In the genomic region with DNA sequence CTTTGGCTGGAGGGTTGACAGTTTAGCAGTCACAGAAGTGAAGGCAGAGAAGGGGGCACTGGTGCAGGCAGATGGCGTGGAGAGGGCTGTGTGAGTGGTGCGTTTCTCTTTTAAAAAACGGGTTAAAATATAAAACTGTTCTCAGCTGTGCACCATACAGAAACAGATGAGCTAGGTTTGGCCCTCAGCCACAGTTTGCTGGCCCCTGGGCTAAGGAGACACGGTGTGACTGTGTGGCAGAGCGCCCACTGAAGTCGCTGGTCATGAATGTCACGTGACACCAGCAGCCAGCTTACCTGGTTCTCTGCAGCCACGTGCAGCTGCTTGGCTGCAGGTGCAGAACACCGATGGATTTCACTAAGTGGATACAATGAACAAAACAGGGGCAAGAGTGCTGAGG, we compare ENCODE assay signal across 18 cellular contexts. TPM values are rescaled to one million over a fixed set of nuclear protein-coding genes. Genes with fewer than 3 reads are reported as not detected.
DNase-seq lines count a peak whose midpoint lies in the region; ATAC-seq and TF ChIP-seq lines count a peak whose summit lies in the region.
"Had no signal": no experiment of that assay in that cellular context is flagged by ENCODE, and none has a peak within 500 bp of the region (broad histone marks: within the 10 kb centered on the region; RNA-seq: fewer than 3 reads in every experiment).

No MANE protein-coding gene starts in this region.

- H3K27ac Mint-ChIP-seq in activated naive CD4-positive, alpha-beta T cell treated with anti-CD3 and anti-CD28 coated beads, Interleukin-2, amount 50 U/mL, for 24 hours = peak overlapping the region; percentile 56
- peak overlapping the region; percentile 29 for H3K27ac Mint-ChIP-seq in chondrocyte (ENCODE audit: unreplicated experiment)
- H3K27ac Mint-ChIP-seq in stimulated activated memory B cell treated with anti-CD40 and anti-IgM and Interleukin-4, amounts not matched to agents 10 μg/mL and 1 μg/mL and 100 μg/mL, for 72 hours = peak overlapping the region; percentile 33
- H3K27ac Mint-ChIP-seq: HFFc6 had no signal

- peaks cover 30% of the 10 kb centered on the region for H3K36me3 Mint-ChIP-seq in activated naive CD4-positive, alpha-beta T cell treated with anti-CD3 and anti-CD28 coated beads, Interleukin-2, amount 50 U/mL, for 24 hours
- peaks cover 64% of the 10 kb centered on the region for H3K36me3 Mint-ChIP-seq in chondrocyte (ENCODE audit: low read depth)
- H3K36me3 Mint-ChIP-seq in stimulated activated memory B cell treated with anti-CD40 and anti-IgM and Interleukin-4, amounts not matched to agents 10 μg/mL and 1 μg/mL and 100 μg/mL, for 72 hours = peaks cover 82% of the 10 kb centered on the region

- no peak overlapping the region for H3K4me3 Mint-ChIP-seq in activated naive CD4-positive, alpha-beta T cell treated with anti-CD3 and anti-CD28 coated beads, Interleukin-2, amount 50 U/mL, for 24 hours
- no peak overlapping the region for H3K4me3 Mint-ChIP-seq in chondrocyte (ENCODE audit: unreplicated experiment)
- H3K4me3 Mint-ChIP-seq in stimulated activated memory B cell treated with anti-CD40 and anti-IgM and Interleukin-4, amounts not matched to agents 10 μg/mL and 1 μg/mL and 100 μg/mL, for 72 hours = no peak overlapping the region
- H3K4me3 Mint-ChIP-seq: CD14-positive monocyte, HFFc6 had no signal

- H3K27me3 Mint-ChIP-seq in activated naive CD4-positive, alpha-beta T cell treated with anti-CD3 and anti-CD28 coated beads, Interleukin-2, amount 50 U/mL, for 24 hours = no peaks in the 10 kb centered on the region
- no peaks in the 10 kb centered on the region for H3K27me3 Mint-ChIP-seq in chondrocyte (ENCODE audit: low read depth)
- H3K27me3 Mint-ChIP-seq in stimulated activated memory B cell treated with anti-CD40 and anti-IgM and Interleukin-4, amounts not matched to agents 10 μg/mL and 1 μg/mL and 100 μg/mL, for 72 hours = no peaks in the 10 kb centered on the region

- no peaks in the 10 kb centered on the region for H3K9me3 Mint-ChIP-seq in activated naive CD4-positive, alpha-beta T cell treated with anti-CD3 and anti-CD28 coated beads, Interleukin-2, amount 50 U/mL, for 24 hours
- H3K9me3 Mint-ChIP-seq in chondrocyte (ENCODE audit: low read depth) = no peaks in the 10 kb centered on the region
- no peaks in the 10 kb centered on the region for H3K9me3 Mint-ChIP-seq in stimulated activated memory B cell treated with anti-CD40 and anti-IgM and Interleukin-4, amounts not matched to agents 10 μg/mL and 1 μg/mL and 100 μg/mL, for 72 hours
- H3K9me3 Mint-ChIP-seq: CD14-positive monocyte, HFFc6 had no signal

- no peak for TF ChIP-seq CTCF in chondrocyte (IDR thresholded peaks at IDR 0.05)

- peaks cover 24% of the 10 kb centered on the region for H3K4me1 Mint-ChIP-seq in activated naive CD4-positive, alpha-beta T cell treated with anti-CD3 and anti-CD28 coated beads, Interleukin-2, amount 50 U/mL, for 24 hours
- peaks cover 5% of the 10 kb centered on the region for H3K4me1 Mint-ChIP-seq in chondrocyte (ENCODE audit: low read depth)
- peaks cover 35% of the 10 kb centered on the region for H3K4me1 Mint-ChIP-seq in stimulated activated memory B cell treated with anti-CD40 and anti-IgM and Interleukin-4, amounts not matched to agents 10 μg/mL and 1 μg/mL and 100 μg/mL, for 72 hours

- no peak for ATAC-seq in stimulated activated memory B cell treated with anti-CD40 and anti-IgM and Interleukin-4, amounts not matched to agents 10 μg/mL and 1 μg/mL and 100 μg/mL, for 72 hours
- ATAC-seq in HG03432 (IDR thresholded peaks at IDR 0.05; ENCODE audit: unreplicated experiment) (no peak), GM19351 (IDR thresholded peaks at IDR 0.05; ENCODE audit: unreplicated experiment) (no peak)
- ATAC-seq: Right ventricle myocardium inferior had no signal

- no peak for DNase-seq in activated naive CD4-positive, alpha-beta T cell treated with anti-CD3 and anti-CD28 coated beads, Interleukin-2, amount 50 U/mL, for 16 hours
- peak; percentile 75 for DNase-seq in NCI-H2196 (lab: John Stamatoyannopoulos, UW; ENCODE audit: unreplicated experiment)
- no peak for DNase-seq in chondrocyte (ENCODE audit: low spot score)
- DNase-seq in GDM1 (lab: John Stamatoyannopoulos, UW) = no peak
- DNase-seq: AML-193, EL, HFFc6, MG63, NCI-H1092 treated with DMSO at 0.1 percent for 48 hours, NCI-H1694 treated with DMSO at 0.1 percent for 48 hours, NCI-H2171 treated with DMSO at 0.1 percent for 48 hours, NCI-H510A had no signal

RNA-seq across cellular contexts. Expression of a gene that starts 7.5 kb away (rescaled TPM):
- 16.1 to 17.0 TPM (median 16.2 TPM) in 3 replicates for total RNA-seq in chondrocyte

RNA-seq across cellular contexts. Expression of a gene that starts 29.2 kb away (rescaled TPM):
- 11.7 to 15.2 TPM (median 15.1 TPM) in 3 replicates for total RNA-seq in chondrocyte
